In genomic region chr9:130918870-130919558, GRCh38 we compare ENCODE assay signal across 22 cellular contexts. TPM values are rescaled to one million over a fixed set of nuclear protein-coding genes. Genes with fewer than 3 reads are reported as not detected.
DNase-seq lines count a peak whose midpoint lies in the region; ATAC-seq, FAIRE-seq and TF ChIP-seq lines count a peak whose summit lies in the region.
"Had no signal": no experiment of that assay in that cellular context is flagged by ENCODE, and none has a peak within 500 bp of the region (broad histone marks: within the 10 kb centered on the region; RNA-seq: fewer than 3 reads in every experiment).

No MANE protein-coding gene starts in this region.

- TF ChIP-seq RAD21 in H1 (IDR thresholded peaks at IDR 0.05 in 1 of 2, conservative IDR thresholded peaks at IDR 0.05 in 1 of 2; ENCODE audit: low read depth in 2 of 2, low read length in 2 of 2), result no peak

- no peak for ATAC-seq in HG02642 (IDR thresholded peaks at IDR 0.05; ENCODE audit: poor library complexity, unreplicated experiment)

- H3K27me3 ChIP-seq in H1 (replicated peaks in 1 of 4; ENCODE audit: control insufficient read depth in 3 of 4, extremely low read depth in 1 of 4, insufficient read depth in 3 of 4, low read length in 3 of 4), result no peaks in the 10 kb centered on the region; a peak in 1 of 7 replicates
- peaks cover 2 to 94% (median 2%) of the 10 kb centered on the region in 3 experiments for H3K27me3 ChIP-seq in neuronal stem cell (ENCODE audit: control insufficient read depth in 3 of 3, insufficient read depth in 3 of 3, low read depth in 1 of 3, low read length in 3 of 3)

- TF ChIP-seq CTCF in H1 (IDR thresholded peaks at IDR 0.05; ENCODE audit: control extremely low read depth in 1 of 3, insufficient read depth in 1 of 3, low read depth in 1 of 3, low read length in 3 of 3), result no peak

- no peak overlapping the region for H2BK120ac ChIP-seq in H1 (replicated peaks; ENCODE audit: low read depth, low read length)
- H2BK120ac ChIP-seq in neuronal stem cell (ENCODE audit: low read depth, low read length), result no peak overlapping the region

- H2BK20ac ChIP-seq in H1 (ENCODE audit: low read length), result no peak overlapping the region

- no peak overlapping the region for H3K4me3 ChIP-seq in H1 (ENCODE audit: extremely low read depth in 1 of 4, insufficient read depth in 2 of 4, low read depth in 3 of 4, low read length in 4 of 4)
- no peak overlapping the region for H3K4me3 ChIP-seq in neuronal stem cell (ENCODE audit: low read length in 2 of 2)
- H3K4me3 ChIP-seq: SJCRH30 had no signal

- 0 out of 2 replicates have a peak overlapping the region, but pooled peaks have one; percentile 36 for H2BK15ac ChIP-seq in H1 (ENCODE audit: low read length)
- H2BK15ac ChIP-seq in neuronal stem cell (ENCODE audit: low read length), result peak overlapping the region; percentile 2

- no peak overlapping the region for H4K5ac ChIP-seq in H1 (ENCODE audit: insufficient read length, low read depth, low read length)

- H2AFZ ChIP-seq in H1 (ENCODE audit: low read length) (no peak overlapping the region), neuronal stem cell (ENCODE audit: low read length) (no peak overlapping the region)

- 86% methylated on average over 29 of the region's 33 CpGs; no CpG with 5 or more reads in 1 of the 2 experiments for WGBS in H1 (ENCODE audit: extremely low coverage in 1 of 2, insufficient coverage in 1 of 2, insufficient read length in 1 of 2, insufficient replicate concordance in 2 of 2, low coverage in 1 of 2, low lambda C conversion rate in 2 of 2, missing lambda C conversion rate in 1 of 2), 2 experiments
- no CpG with 5 or more reads among the region's 33 CpGs for WGBS in neuronal stem cell (ENCODE audit: extremely low coverage in 2 of 2, insufficient read length in 2 of 2, insufficient replicate concordance in 1 of 2), 2 donors

- H3K27ac ChIP-seq in H1 (ENCODE audit: low read depth, low read length) (no peak overlapping the region), neuronal stem cell (replicated peaks; ENCODE audit: low read length) (no peak overlapping the region)
- H3K27ac ChIP-seq: SJCRH30 had no signal

- H3K18ac ChIP-seq in H1 (ENCODE audit: extremely low read depth, low read length), result 0 out of 2 replicates have a peak overlapping the region, but pooled peaks have one; percentile 32
- peak overlapping the region; percentile 2 for H3K18ac ChIP-seq in neuronal stem cell (ENCODE audit: low read length)

- peaks cover 1 to 20% (median 3%) of the 10 kb centered on the region in 4 experiments for H3K4me1 ChIP-seq in H1 (replicated peaks in 1 of 4; ENCODE audit: control insufficient read depth in 3 of 4, insufficient read depth in 4 of 4, low read length in 3 of 4)
- H3K4me1 ChIP-seq in neuronal stem cell (ENCODE audit: control insufficient read depth in 2 of 2, insufficient read depth in 1 of 2, low read depth in 1 of 2, low read length in 2 of 2), result peaks cover 18 to 25% of the 10 kb centered on the region in 2 donors

- no peak for TF ChIP-seq EP300 in H1 (IDR thresholded peaks at IDR 0.05; ENCODE audit: borderline replicate concordance in 1 of 2, low read depth in 2 of 2, low read length in 2 of 2)

- H3K56ac ChIP-seq in H1 (replicated peaks; ENCODE audit: insufficient read length, low read depth, low read length), result no peak overlapping the region

- H3K4me2 ChIP-seq in H1 (ENCODE audit: insufficient read depth in 1 of 2, low read depth in 2 of 2, low read length in 2 of 2) (no peak overlapping the region), neuronal stem cell (ENCODE audit: insufficient read depth, low read length, poor library complexity, severe bottlenecking) (no peak overlapping the region)

- FAIRE-seq in H1 (lab: Jason Lieb, UNC), result no peak

- DNase-seq in Ammon's horn (ENCODE audit: low spot score), result peak; percentile 60
- peak; percentile 40 for DNase-seq in NCI-H1694 treated with DMSO at 0.1 percent for 48 hours (lab: John Stamatoyannopoulos, UW)
- no peak for DNase-seq in H1 (ENCODE audit: low read depth in 1 of 2, low spot score in 2 of 2)
- DNase-seq in neuronal stem cell (ENCODE audit: low spot score), result no peak
- no peak for DNase-seq in T-helper 1 cell
- DNase-seq in germinal center (ENCODE audit: low spot score), result no peak
- DNase-seq: COR-L47; EL; HFFc6; Karpas-422; MM.1S; NCI-H1105; NCI-H187; NCI-H226; NCI-H526 treated with DMSO at 0.1 percent for 48 hours; NK-92 treated with Interleukin-12 subunit alpha and Interleukin-12 subunit beta, amount 100 ng/mL, for 24 hours; SJCRH30 had no signal

- TF ChIP-seq POLR2A in H1 (IDR thresholded peaks at IDR 0.05; ENCODE audit: control extremely low read depth in 1 of 2, low read depth in 2 of 2, low read length in 2 of 2), result no peak

- H2BK5ac ChIP-seq in H1 (ENCODE audit: low read depth, low read length) (no peak overlapping the region), neuronal stem cell (ENCODE audit: low read length) (no peak overlapping the region)

- no peaks in the 10 kb centered on the region for H3K36me3 ChIP-seq in H1 (ENCODE audit: control insufficient read depth in 2 of 4, insufficient read depth in 4 of 4, low read length in 3 of 4)
- no peaks in the 10 kb centered on the region for H3K36me3 ChIP-seq in neuronal stem cell (replicated peaks in 1 of 2; ENCODE audit: control insufficient read depth in 2 of 2, insufficient read depth in 2 of 2, low read length in 2 of 2)
- H3K36me3 ChIP-seq: SJCRH30 had no signal

- POLR2A ChIA-PET in H1 (lab: Charles Lee; ENCODE audit: partially characterized antibody), result no interaction called here

- no peak overlapping the region for H3K4ac ChIP-seq in H1 (replicated peaks; ENCODE audit: insufficient read length, low read depth, low read length)
- no peak overlapping the region for H3K4ac ChIP-seq in neuronal stem cell (ENCODE audit: low read length)

- no peaks in the 10 kb centered on the region for H3K79me2 ChIP-seq in H1 (ENCODE audit: control insufficient read depth in 1 of 2, insufficient read depth in 2 of 2, low read length in 2 of 2)

- no peaks in the 10 kb centered on the region for H4K20me1 ChIP-seq in H1 (replicated peaks in 1 of 2; ENCODE audit: control insufficient read depth in 1 of 2, insufficient read depth in 2 of 2, low read length in 2 of 2)

- no peak overlapping the region for H2AK5ac ChIP-seq in H1 (ENCODE audit: low read depth, low read length)
- H2AK5ac ChIP-seq in neuronal stem cell (ENCODE audit: low read depth, low read length), result peak overlapping the region; percentile 98

- H3K14ac ChIP-seq in H1 (ENCODE audit: insufficient read length), result no peak overlapping the region
- H3K14ac ChIP-seq in neuronal stem cell (ENCODE audit: low read length), result no peak overlapping the region

- H3K23ac ChIP-seq in H1 (ENCODE audit: insufficient read length) (no peak overlapping the region), neuronal stem cell (ENCODE audit: low read depth, low read length, poor library complexity) (peak overlapping the region; percentile 94)

- no peak overlapping the region for H4K8ac ChIP-seq in H1 (ENCODE audit: extremely low read depth, insufficient read depth, low read length)
- no peak overlapping the region for H4K8ac ChIP-seq in neuronal stem cell (ENCODE audit: low read depth, low read length)

- H2BK12ac ChIP-seq in H1 (ENCODE audit: low read depth, low read length), result no peak overlapping the region
- H2BK12ac ChIP-seq in neuronal stem cell (ENCODE audit: low read length), result no peak overlapping the region

- H3K9me3 ChIP-seq in H1 (ENCODE audit: insufficient read depth in 2 of 2, low read depth in 1 of 2, low read length in 1 of 2) (no peaks in the 10 kb centered on the region), neuronal stem cell (replicated peaks in 1 of 2; ENCODE audit: control insufficient read depth in 2 of 2, insufficient read depth in 1 of 2, low read depth in 1 of 2, low read length in 2 of 2) (no peaks in the 10 kb centered on the region)
- H3K9me3 ChIP-seq: SJCRH30 had no signal

- no peaks in the 10 kb centered on the region for H3K23me2 ChIP-seq in H1 (ENCODE audit: low read depth, low read length)

- no peak overlapping the region for H3K9ac ChIP-seq in H1 (replicated peaks in 1 of 4; ENCODE audit: extremely low read depth in 1 of 4, low read depth in 3 of 4, low read length in 3 of 4)
- H3K9ac ChIP-seq in neuronal stem cell (ENCODE audit: low read depth, low read length, poor library complexity), result no peak overlapping the region

- H3K79me1 ChIP-seq in H1 (ENCODE audit: low read depth, low read length), result no peaks in the 10 kb centered on the region
- no peaks in the 10 kb centered on the region for H3K79me1 ChIP-seq in neuronal stem cell (ENCODE audit: low read depth, low read length)

- no peak overlapping the region for H4K91ac ChIP-seq in H1 (replicated peaks; ENCODE audit: insufficient read length, low read length)
- H4K91ac ChIP-seq in neuronal stem cell (ENCODE audit: low read depth, low read length, poor library complexity), result no peak overlapping the region

- CTCF ChIA-PET in H1 (lab: Charles Lee; ENCODE audit: partially characterized antibody), result interaction anchor here (0.6 to 3.1 kb wide), 10 partner anchors 8 to 241 kb away, joined by 3 to 16 read pairs (median 4); no protein-coding TSS in a partner anchor

TF ChIP-seq in H1, 55 proteins besides CTCF, POLR2A, EP300 and RAD21 (continues in another document):
- TF ChIP-seq TCF12 (IDR thresholded peaks at IDR 0.05; ENCODE audit: low read depth, low read length), result no peak
- no peak for TF ChIP-seq EGR1 (IDR thresholded peaks at IDR 0.05; ENCODE audit: borderline replicate concordance, low read depth, low read length)

RNA-seq across cellular contexts. Expression of gene FIBCD1, which starts 20.0 kb away (rescaled TPM):
- 5.3 and 6.1 TPM in 2 replicates for total RNA-seq in H1 (2021; fragmentation: NEBNext Ultra II Directional; extraction: Animal tissue kit (Norgen Biotek cat#: 25700))
- 8.8 and 13.2 TPM in 2 replicates for polyA plus RNA-seq in H1 (2011; rRNA removed)
- polyA plus RNA-seq in H1 (2011; cell fraction: cytosol; rRNA removed), result 5.6 TPM
- 11.0 TPM for polyA plus RNA-seq in H1 (2011; cell fraction: nucleus; rRNA removed)
- 3.9 to 10.9 TPM (median 7.8 TPM) in 4 replicates for polyA plus RNA-seq in H1 (2012, experiment 1 of 2)
- 5.2 TPM for polyA plus RNA-seq in H1 (2012, experiment 2 of 2)
- polyA plus RNA-seq in H1 (2013, experiment 1 of 2), result 11.6 TPM
- 10.8 TPM for polyA plus RNA-seq in H1 (2013, experiment 2 of 2)
- polyA minus RNA-seq in H1 (2011; rRNA and poly(A)+ RNA removed), result 0.66 and 1.2 TPM in 2 replicates
- polyA minus RNA-seq in H1 (2011; cell fraction: cytosol; rRNA and poly(A)+ RNA removed), result 2.1 TPM
- polyA minus RNA-seq in H1 (2011; cell fraction: nucleus; rRNA and poly(A)+ RNA removed), result 1.2 TPM
- polyA plus RNA-seq in neuronal stem cell (2013, experiment 1 of 2), result 0.82 TPM
- 0.89 TPM for polyA plus RNA-seq in neuronal stem cell (2013, experiment 2 of 2)
- total RNA-seq: OCI-LY7 had no signal

RNA-seq across cellular contexts. Expression of gene QRFP, which starts 22.4 kb away (rescaled TPM):
- total RNA-seq in H1 (2021; fragmentation: NEBNext Ultra II Directional; extraction: Animal tissue kit (Norgen Biotek cat#: 25700)), result not detected in 2 replicates
- polyA plus RNA-seq in H1 (2011; rRNA removed), result not detected in 2 replicates
- polyA plus RNA-seq in H1 (2011; cell fraction: cytosol; rRNA removed), result not detected
- not detected for polyA plus RNA-seq in H1 (2011; cell fraction: nucleus; rRNA removed)
- 0.11 to 0.28 TPM in 2 of 4 replicates, not detected in the others for polyA plus RNA-seq in H1 (2012, experiment 1 of 2)
- 0.73 TPM for polyA plus RNA-seq in H1 (2012, experiment 2 of 2)
- not detected for polyA plus RNA-seq in H1 (2013, experiment 1 of 2)
- polyA plus RNA-seq in H1 (2013, experiment 2 of 2), result not detected
- polyA minus RNA-seq in H1 (2011; rRNA and poly(A)+ RNA removed), result not detected in 2 replicates
- not detected for polyA minus RNA-seq in H1 (2011; cell fraction: cytosol; rRNA and poly(A)+ RNA removed)
- not detected for polyA minus RNA-seq in H1 (2011; cell fraction: nucleus; rRNA and poly(A)+ RNA removed)
- not detected for polyA plus RNA-seq in neuronal stem cell (2013, experiment 1 of 2)
- polyA plus RNA-seq in neuronal stem cell (2013, experiment 2 of 2), result not detected
- total RNA-seq: A673, H4, HFFc6, OCI-LY7, RPMI7951, SJCRH30 had no signal

Comparison
In these comparisons a context has a peak if more than half of its experiments do, and no peak if none do; other contexts are left out.
1. DNase-seq: peak in Ammon's horn (single experiment) and NCI-H1694 treated with DMSO at 0.1 percent for 48 hours (single experiment); none in H1 (0 of 2), neuronal stem cell (single experiment), T-helper 1 cell (0 of 5) and germinal center (single experiment).